Comparison of ENCODE assay signal across 8 cellular contexts in the genomic region with DNA sequence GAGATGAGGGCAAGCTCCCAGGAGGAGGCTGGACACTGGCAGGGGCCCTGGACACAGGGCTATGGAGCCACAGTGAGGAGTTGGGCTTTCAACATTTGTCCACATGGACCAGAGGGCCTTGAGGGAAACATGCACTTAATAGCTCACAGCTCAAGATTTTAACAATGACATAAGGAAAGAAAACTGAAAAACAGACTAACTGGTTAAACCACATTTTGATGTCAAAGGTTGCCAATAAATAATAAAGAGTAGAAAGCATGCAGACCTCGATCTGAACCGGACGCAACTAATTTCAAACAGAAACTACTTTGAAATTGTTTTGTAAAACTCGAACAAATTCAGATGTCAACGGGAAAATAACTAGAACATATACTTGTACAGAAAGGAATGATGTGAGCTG. TPM values are rescaled to one million over a fixed set of nuclear protein-coding genes. Genes with fewer than 3 reads are reported as not detected.
DNase-seq lines count a peak whose midpoint lies in the region; ATAC-seq and TF ChIP-seq lines count a peak whose summit lies in the region.
"Not testable (repeated sequence)": the region's sequence is repeated elsewhere in the genome, so short reads cannot be mapped to it uniquely, and the experiment has no call there.
"Had no signal": no experiment of that assay in that cellular context is flagged by ENCODE, and none has a peak within 500 bp of the region (broad histone marks: within the 10 kb centered on the region; RNA-seq: fewer than 3 reads in every experiment).

No MANE protein-coding gene starts in this region.

- intact Hi-C loops in PC-3 (cut with micrococcal nuclease); activated B cell treated with CpG ODN at 0.5 μM for 24 hours (cut with micrococcal nuclease); dendritic cell treated with granulocyte-macrophage colony-stimulating factor and Interleukin-4, amounts not matched to agents 40 ng/mL and 50 ng/mL, for 4 days (cut with micrococcal nuclease): not testable (repeated sequence)

- not testable (repeated sequence) for H3K9me3 ChIP-seq in PC-3 (ENCODE audit: low read length); hepatocyte (ENCODE audit: low read depth)

- not testable (repeated sequence) for ATAC-seq in PC-3; activated B cell treated with CpG ODN at 0.5 μM for 24 hours (ENCODE audit: low read depth)

- H3K4me1 Mint-ChIP-seq in activated B cell treated with CpG ODN at 0.5 μM for 24 hours (peaks cover 44% of the 10 kb centered on the region), progenitor cell of endocrine pancreas (ENCODE audit: low read depth) (peaks cover 45% of the 10 kb centered on the region)
- peaks cover 20% of the 10 kb centered on the region for H3K4me1 Mint-ChIP-seq in activated naive CD4-positive, alpha-beta T cell treated with anti-CD3 and anti-CD28 coated beads, Interleukin-2, amount 10 ng/mL, durations not matched to agents 7 days and 5 days
- peaks cover 49% of the 10 kb centered on the region for H3K4me1 Mint-ChIP-seq in dendritic cell treated with granulocyte-macrophage colony-stimulating factor and Interleukin-4, amounts not matched to agents 40 ng/mL and 50 ng/mL, for 4 days (ENCODE audit: low read depth)

- H3K9me2 ChIP-seq in PC-3 (replicated peaks; ENCODE audit: low read length); hepatocyte (replicated peaks; ENCODE audit: insufficient read depth): not testable (repeated sequence)

- H3K4me3 Mint-ChIP-seq in activated B cell treated with CpG ODN at 0.5 μM for 24 hours; activated naive CD4-positive, alpha-beta T cell treated with anti-CD3 and anti-CD28 coated beads, Interleukin-2, amount 10 ng/mL, durations not matched to agents 7 days and 5 days; dendritic cell treated with granulocyte-macrophage colony-stimulating factor and Interleukin-4, amounts not matched to agents 40 ng/mL and 50 ng/mL, for 4 days: not testable (repeated sequence)
- H3K4me3 Mint-ChIP-seq in progenitor cell of endocrine pancreas (ENCODE audit: low read depth): peak overlapping the region; percentile 54

- H3K27ac Mint-ChIP-seq in activated B cell treated with CpG ODN at 0.5 μM for 24 hours (peak overlapping the region; percentile 51), progenitor cell of endocrine pancreas (peak overlapping the region; percentile 87)
- H3K27ac Mint-ChIP-seq in activated naive CD4-positive, alpha-beta T cell treated with anti-CD3 and anti-CD28 coated beads, Interleukin-2, amount 10 ng/mL, durations not matched to agents 7 days and 5 days: peak overlapping the region; percentile 58
- peak overlapping the region; percentile 1 for H3K27ac Mint-ChIP-seq in dendritic cell treated with granulocyte-macrophage colony-stimulating factor and Interleukin-4, amounts not matched to agents 40 ng/mL and 50 ng/mL, for 4 days

- H3K36me3 Mint-ChIP-seq in activated B cell treated with CpG ODN at 0.5 μM for 24 hours (ENCODE audit: low read depth) (peaks cover 24% of the 10 kb centered on the region), progenitor cell of endocrine pancreas (ENCODE audit: insufficient read depth) (peaks cover 21% of the 10 kb centered on the region)
- peaks cover 52% of the 10 kb centered on the region for H3K36me3 Mint-ChIP-seq in activated naive CD4-positive, alpha-beta T cell treated with anti-CD3 and anti-CD28 coated beads, Interleukin-2, amount 10 ng/mL, durations not matched to agents 7 days and 5 days
- H3K36me3 Mint-ChIP-seq in dendritic cell treated with granulocyte-macrophage colony-stimulating factor and Interleukin-4, amounts not matched to agents 40 ng/mL and 50 ng/mL, for 4 days (ENCODE audit: low read depth): peaks cover 46% of the 10 kb centered on the region

- POLR2A ChIA-PET in PC-3 (lab: Charles Lee; ENCODE audit: unreplicated experiment): not testable (repeated sequence)
- POLR2A ChIA-PET in activated B cell treated with CpG ODN at 0.5 μM for 24 hours (lab: Charles Lee): interaction anchor here (0.9 kb wide), 1 partner anchor 23 kb away, joined by 8 read pairs; no protein-coding TSS in a partner anchor

- TF ChIP-seq CTCF in PC-3 (conservative IDR thresholded peaks at IDR 0.05; ENCODE audit: low read depth, low read length); activated B cell treated with CpG ODN at 0.5 μM for 24 hours (IDR thresholded peaks at IDR 0.05); hepatocyte (IDR thresholded peaks at IDR 0.05; ENCODE audit: poor library complexity); progenitor cell of endocrine pancreas (IDR thresholded peaks at IDR 0.05; ENCODE audit: unreplicated experiment): not testable (repeated sequence)

- BruUV-seq in PC-3 (replicated peaks; lab: Mats Ljungman, UMichigan): not testable (repeated sequence)

- not testable (repeated sequence) for H3K27me3 Mint-ChIP-seq in activated B cell treated with CpG ODN at 0.5 μM for 24 hours; activated naive CD4-positive, alpha-beta T cell treated with anti-CD3 and anti-CD28 coated beads, Interleukin-2, amount 10 ng/mL, durations not matched to agents 7 days and 5 days; dendritic cell treated with granulocyte-macrophage colony-stimulating factor and Interleukin-4, amounts not matched to agents 40 ng/mL and 50 ng/mL, for 4 days; progenitor cell of endocrine pancreas

- H3K4me1 ChIP-seq in PC-3 (ENCODE audit: insufficient read depth, low read length) (peaks cover 38% of the 10 kb centered on the region), hepatocyte (ENCODE audit: insufficient read depth) (peaks cover 31% of the 10 kb centered on the region)

- CTCF ChIA-PET in PC-3 (lab: Charles Lee); activated B cell treated with CpG ODN at 0.5 μM for 24 hours (lab: Charles Lee); activated naive CD4-positive, alpha-beta T cell treated with anti-CD3 and anti-CD28 coated beads, Interleukin-2, amount 10 ng/mL, durations not matched to agents 7 days and 5 days (lab: Charles Lee): not testable (repeated sequence)

- H3K27ac ChIP-seq in PC-3 (ENCODE audit: low read length) (peak overlapping the region; percentile 42), hepatocyte (peak overlapping the region; percentile 82)

- 56% methylated on average over 5 of the region's 5 CpGs for WGBS in hepatocyte (ENCODE audit: low lambda C conversion rate, missing lambda C conversion rate)

- DNase-seq in DMS53 (lab: John Stamatoyannopoulos, UW): peak; percentile 10
- peak; percentile 89 for DNase-seq in PC-3
- not testable (repeated sequence) for DNase-seq in activated B cell treated with CpG ODN at 0.5 μM for 24 hours; activated naive CD4-positive, alpha-beta T cell treated with anti-CD3 and anti-CD28 coated beads, Interleukin-2, amount 10 ng/mL, durations not matched to agents 7 days and 5 days; hepatocyte (ENCODE audit: low spot score); progenitor cell of endocrine pancreas (ENCODE audit: low spot score, unreplicated experiment)

- not testable (repeated sequence) for H2AFZ ChIP-seq in PC-3 (ENCODE audit: low read length); hepatocyte

- H4K20me1 ChIP-seq in PC-3 (ENCODE audit: low read length); hepatocyte (ENCODE audit: insufficient read depth, poor library complexity, severe bottlenecking): not testable (repeated sequence)

- H3K9ac ChIP-seq in PC-3 (ENCODE audit: low read length): peak overlapping the region; percentile 10; the same call in 1 of the 2 replicates

- H3K36me3 ChIP-seq in PC-3 (ENCODE audit: low read depth, low read length): peaks cover 12% of the 10 kb centered on the region; the same call in 1 of the 2 replicates
- H3K36me3 ChIP-seq in hepatocyte (replicated peaks; ENCODE audit: insufficient read depth, low read depth): not testable (repeated sequence)

- not testable (repeated sequence) for H3K27me3 ChIP-seq in PC-3 (ENCODE audit: low read length); hepatocyte

- peaks cover 70% of the 10 kb centered on the region for H3K79me2 ChIP-seq in PC-3 (ENCODE audit: low read length)
- H3K79me2 ChIP-seq in hepatocyte: peaks cover 54% of the 10 kb centered on the region

- H3K4me3 ChIP-seq in PC-3 (ENCODE audit: low read length): peak overlapping the region; percentile 61
- not testable (repeated sequence) for H3K4me3 ChIP-seq in hepatocyte

- H3F3A ChIP-seq in PC-3 (ENCODE audit: low read length, unreplicated experiment): not testable (repeated sequence)

- H3K9me3 Mint-ChIP-seq in activated B cell treated with CpG ODN at 0.5 μM for 24 hours; dendritic cell treated with granulocyte-macrophage colony-stimulating factor and Interleukin-4, amounts not matched to agents 40 ng/mL and 50 ng/mL, for 4 days; progenitor cell of endocrine pancreas (ENCODE audit: low read depth): not testable (repeated sequence)
- H3K9me3 Mint-ChIP-seq in activated naive CD4-positive, alpha-beta T cell treated with anti-CD3 and anti-CD28 coated beads, Interleukin-2, amount 10 ng/mL, durations not matched to agents 7 days and 5 days: peaks cover 46% of the 10 kb centered on the region

- peak overlapping the region; percentile 74 for H3K4me2 ChIP-seq in PC-3 (ENCODE audit: low read length)
- H3K4me2 ChIP-seq in hepatocyte: not testable (repeated sequence)

RNA-seq across cellular contexts. Expression of gene ZNF888, which starts 15.5 kb away (rescaled TPM):
- total RNA-seq in PC-3 (2014; rRNA removed) (5.2 and 5.4 TPM in 2 replicates), activated B cell treated with CpG ODN at 0.5 μM for 24 hours (9.0 and 11.9 TPM in 2 replicates), hepatocyte (5.5 and 9.3 TPM in 2 replicates), progenitor cell of endocrine pancreas (16.0 and 16.8 TPM in 2 replicates)
- polyA plus RNA-seq in hepatocyte: 1.2 and 4.8 TPM in 2 replicates

RNA-seq across cellular contexts. Expression of gene ZNF816, which starts 23.9 kb away (rescaled TPM):
- total RNA-seq in PC-3 (2014; rRNA removed) (7.6 and 10.2 TPM in 2 replicates), activated B cell treated with CpG ODN at 0.5 μM for 24 hours (17.0 and 18.0 TPM in 2 replicates), hepatocyte (10.7 and 18.5 TPM in 2 replicates), progenitor cell of endocrine pancreas (23.8 and 25.3 TPM in 2 replicates)
- polyA plus RNA-seq in hepatocyte: 5.1 and 6.3 TPM in 2 replicates

RNA-seq across cellular contexts. Expression of gene ZNF320, which starts 41.3 kb away (rescaled TPM):
- total RNA-seq in PC-3 (2014; rRNA removed) (7.7 and 10.6 TPM in 2 replicates), activated B cell treated with CpG ODN at 0.5 μM for 24 hours (23.0 and 24.0 TPM in 2 replicates), hepatocyte (18.3 and 35.0 TPM in 2 replicates), progenitor cell of endocrine pancreas (43.9 and 50.0 TPM in 2 replicates)
- polyA plus RNA-seq in hepatocyte: 5.6 and 15.2 TPM in 2 replicates
- total RNA-seq: G401 had no signal

Comparison
In these comparisons a context has a peak if more than half of its experiments do, and no peak if none do; other contexts are left out.
1. H3K27ac Mint-ChIP-seq: peak in every context shown above with its lines; median percentile 87 in progenitor cell of endocrine pancreas; 58 in activated naive CD4-positive, alpha-beta T cell treated with anti-CD3 and anti-CD28 coated beads, Interleukin-2, amount 10 ng/mL, durations not matched to agents 7 days and 5 days; 51 in activated B cell treated with CpG ODN at 0.5 μM for 24 hours; 1 in dendritic cell treated with granulocyte-macrophage colony-stimulating factor and Interleukin-4, amounts not matched to agents 40 ng/mL and 50 ng/mL, for 4 days.